In genomic region chr15:40098489-40099261, GRCh38 we compare ENCODE assay signal across 8 cellular contexts. TPM values are rescaled to one million over a fixed set of nuclear protein-coding genes. Genes with fewer than 3 reads are reported as not detected.
DNase-seq lines count a peak whose midpoint lies in the region; ATAC-seq and TF ChIP-seq lines count a peak whose summit lies in the region.

No MANE protein-coding gene starts in this region.

- peak overlapping the region; percentile 63 to 96 (median 82) for H3K4me3 Mint-ChIP-seq in IgD-negative memory B cell
- peak overlapping the region; percentile 74 for H3K4me3 Mint-ChIP-seq in activated T-helper 1 cell treated with anti-CD3 and anti-CD28 coated beads, Interleukin-12 subunit alpha, Interleukin-12 subunit beta, Interleukin-2, Interleukin-4 antibody, amounts not matched to agents 30 ng/mL and 10 ng/mL and 1 ng/mL, durations not matched to agents 14 hours and 24 hours and 36 hours

- TF ChIP-seq CTCF in PC-3 (conservative IDR thresholded peaks at IDR 0.05; ENCODE audit: low read depth, low read length) (no peak), fibroblast of the aortic adventitia (IDR thresholded peaks at IDR 0.05; ENCODE audit: insufficient read depth, low read length) (no peak)

- POLR2A ChIA-PET in PC-3 (lab: Charles Lee; ENCODE audit: unreplicated experiment): no interaction called here

- peak; percentile 95 for DNase-seq in Daoy (ENCODE audit: low read depth)
- peak; percentile 90 for DNase-seq in PC-3
- peak; percentile 72 for DNase-seq in activated T-helper 1 cell treated with anti-CD3 and anti-CD28 coated beads, Interleukin-12 subunit alpha, Interleukin-12 subunit beta, Interleukin-2, Interleukin-4 antibody, amounts not matched to agents 30 ng/mL and 10 ng/mL and 1 ng/mL, durations not matched to agents 14 hours and 24 hours and 36 hours (ENCODE audit: low spot score)
- peak; percentile 92 for DNase-seq in fibroblast of the aortic adventitia (ENCODE audit: low read depth)
- peak; percentile 70 for DNase-seq in non-pigmented ciliary epithelial cell (ENCODE audit: low read depth)

- H3K4me1 Mint-ChIP-seq in IgD-negative memory B cell: peaks cover 56 to 84% (median 78%) of the 10 kb centered on the region in 3 donors
- H3K4me1 Mint-ChIP-seq in activated T-helper 1 cell treated with anti-CD3 and anti-CD28 coated beads, Interleukin-12 subunit alpha, Interleukin-12 subunit beta, Interleukin-2, Interleukin-4 antibody, amounts not matched to agents 30 ng/mL and 10 ng/mL and 1 ng/mL, durations not matched to agents 14 hours and 24 hours and 36 hours (ENCODE audit: low read depth): peaks cover 87% of the 10 kb centered on the region

- peak overlapping the region; percentile 88 to 99 (median 98) for H3K27ac Mint-ChIP-seq in IgD-negative memory B cell
- peak overlapping the region; percentile 99 for H3K27ac Mint-ChIP-seq in activated T-helper 1 cell treated with anti-CD3 and anti-CD28 coated beads, Interleukin-12 subunit alpha, Interleukin-12 subunit beta, Interleukin-2, Interleukin-4 antibody, amounts not matched to agents 30 ng/mL and 10 ng/mL and 1 ng/mL, durations not matched to agents 14 hours and 24 hours and 36 hours

- H3K27me3 Mint-ChIP-seq in IgD-negative memory B cell: no peaks in the 10 kb centered on the region
- H3K27me3 Mint-ChIP-seq in activated T-helper 1 cell treated with anti-CD3 and anti-CD28 coated beads, Interleukin-12 subunit alpha, Interleukin-12 subunit beta, Interleukin-2, Interleukin-4 antibody, amounts not matched to agents 30 ng/mL and 10 ng/mL and 1 ng/mL, durations not matched to agents 14 hours and 24 hours and 36 hours (ENCODE audit: insufficient read depth): peaks cover 2% of the 10 kb centered on the region

- peak overlapping the region; percentile 83 for H3K4me2 ChIP-seq in PC-3 (ENCODE audit: low read length)

- TSS peak; percentile 87 for BruUV-seq in PC-3 (replicated peaks; lab: Mats Ljungman, UMichigan)

- H3K9me3 ChIP-seq in PC-3 (ENCODE audit: low read length): no peaks in the 10 kb centered on the region
- H3K9me3 ChIP-seq in thymus (ENCODE audit: control insufficient read depth): no peaks in the 10 kb centered on the region

- intact Hi-C loops in PC-3 (cut with micrococcal nuclease): loop anchor here (1.0 to 2.0 kb wide), 2 partner anchors 18 to 29 kb away; no protein-coding TSS in a partner anchor
- intact Hi-C loops in activated T-helper 1 cell treated with anti-CD3 and anti-CD28 coated beads, Interleukin-12 subunit alpha, Interleukin-12 subunit beta, Interleukin-2, Interleukin-4 antibody, amounts not matched to agents 30 ng/mL and 10 ng/mL and 1 ng/mL, durations not matched to agents 14 hours and 24 hours and 36 hours (cut with micrococcal nuclease): loop anchor here (1.0 to 5.0 kb wide), 7 partner anchors 11 to 466 kb away; partner anchors contain the start of gene BUB1B

- H3K27me3 ChIP-seq in PC-3 (ENCODE audit: low read length): no peaks in the 10 kb centered on the region
- H3K27me3 ChIP-seq in thymus (ENCODE audit: control insufficient read depth, insufficient read depth): no peaks in the 10 kb centered on the region

- H3K36me3 ChIP-seq in PC-3 (ENCODE audit: low read depth, low read length) (no peaks in the 10 kb centered on the region), thymus (ENCODE audit: control insufficient read depth, insufficient read depth) (peaks cover 77% of the 10 kb centered on the region)

- no peaks in the 10 kb centered on the region for H3K79me2 ChIP-seq in PC-3 (ENCODE audit: low read length)

- no peaks in the 10 kb centered on the region for H3K9me3 Mint-ChIP-seq in IgD-negative memory B cell
- no peaks in the 10 kb centered on the region for H3K9me3 Mint-ChIP-seq in activated T-helper 1 cell treated with anti-CD3 and anti-CD28 coated beads, Interleukin-12 subunit alpha, Interleukin-12 subunit beta, Interleukin-2, Interleukin-4 antibody, amounts not matched to agents 30 ng/mL and 10 ng/mL and 1 ng/mL, durations not matched to agents 14 hours and 24 hours and 36 hours

- H3K36me3 Mint-ChIP-seq in IgD-negative memory B cell: peaks cover 10% of the 10 kb centered on the region
- peaks cover 25% of the 10 kb centered on the region for H3K36me3 Mint-ChIP-seq in activated T-helper 1 cell treated with anti-CD3 and anti-CD28 coated beads, Interleukin-12 subunit alpha, Interleukin-12 subunit beta, Interleukin-2, Interleukin-4 antibody, amounts not matched to agents 30 ng/mL and 10 ng/mL and 1 ng/mL, durations not matched to agents 14 hours and 24 hours and 36 hours (ENCODE audit: low read depth)

- ATAC-seq in GM21737 (IDR thresholded peaks at IDR 0.05; ENCODE audit: unreplicated experiment) (peak; percentile 62), PC-3 (peak; percentile 88)

- H3F3A ChIP-seq in PC-3 (ENCODE audit: low read length, unreplicated experiment): no peaks in the 10 kb centered on the region

- CTCF ChIA-PET in PC-3 (lab: Charles Lee): interaction anchor here (0.5 to 0.8 kb wide), 6 partner anchors 51 to 142 kb away, joined by 3 to 6 read pairs (median 3); no protein-coding TSS in a partner anchor

- peak overlapping the region; percentile 92 for H3K27ac ChIP-seq in PC-3 (ENCODE audit: low read length)
- peak overlapping the region; percentile 93 for H3K27ac ChIP-seq in thymus (ENCODE audit: low read depth)

- H3K9me2 ChIP-seq in PC-3 (replicated peaks; ENCODE audit: low read length): no peaks in the 10 kb centered on the region

- H3K4me3 ChIP-seq in PC-3 (ENCODE audit: low read length) (peak overlapping the region; percentile 48; the same call in 1 of the 2 replicates), fibroblast of the aortic adventitia (ENCODE audit: low read depth, low read length) (no peak overlapping the region), thymus (ENCODE audit: low read length) (peak overlapping the region; percentile 48)

- H4K20me1 ChIP-seq in PC-3 (ENCODE audit: low read length): no peaks in the 10 kb centered on the region

- H3K4me1 ChIP-seq in PC-3 (ENCODE audit: insufficient read depth, low read length) (peaks cover 75% of the 10 kb centered on the region), thymus (ENCODE audit: control insufficient read depth, insufficient read depth, low read length) (peaks cover 80% of the 10 kb centered on the region)

- peak overlapping the region; percentile 82 for H3K9ac ChIP-seq in PC-3 (ENCODE audit: low read length)

- WGBS in thymus: 6% methylated on average over 12 of the region's 12 CpGs

- 0 out of 2 replicates have a peak overlapping the region, but pooled peaks have one; percentile 18 for H2AFZ ChIP-seq in PC-3 (ENCODE audit: low read length)

RNA-seq across cellular contexts. Expression of gene BMF, which starts 10.0 kb away (rescaled TPM):
- total RNA-seq in Daoy (2014; rRNA removed; shearing (Covaris generic)): 2.2 and 3.7 TPM in 2 replicates
- 5.8 TPM for polyA plus RNA-seq in IgD-negative memory B cell
- 0.95 and 5.2 TPM in 2 replicates for total RNA-seq in PC-3 (2014; rRNA removed)
- total RNA-seq in activated T-helper 1 cell treated with anti-CD3 and anti-CD28 coated beads, Interleukin-12 subunit alpha, Interleukin-12 subunit beta, Interleukin-2, Interleukin-4 antibody, amounts not matched to agents 30 ng/mL and 10 ng/mL and 1 ng/mL, durations not matched to agents 14 hours and 24 hours and 36 hours: 10.1 and 16.5 TPM in 2 replicates
- 2.3 and 10.6 TPM in 2 replicates for total RNA-seq in fibroblast of the aortic adventitia (ENCODE audit: low replicate concordance)
- 70.4 TPM for polyA plus RNA-seq in thymus

RNA-seq across cellular contexts. Expression of gene SRP14, which starts 59.7 kb away (rescaled TPM):
- 242 and 260 TPM in 2 replicates for total RNA-seq in Daoy (2014; rRNA removed; shearing (Covaris generic))
- polyA plus RNA-seq in IgD-negative memory B cell: 753 TPM
- total RNA-seq in PC-3 (2014; rRNA removed): 362 and 378 TPM in 2 replicates
- total RNA-seq in activated T-helper 1 cell treated with anti-CD3 and anti-CD28 coated beads, Interleukin-12 subunit alpha, Interleukin-12 subunit beta, Interleukin-2, Interleukin-4 antibody, amounts not matched to agents 30 ng/mL and 10 ng/mL and 1 ng/mL, durations not matched to agents 14 hours and 24 hours and 36 hours: 144 and 147 TPM in 2 replicates
- total RNA-seq in fibroblast of the aortic adventitia (ENCODE audit: low replicate concordance): 135 and 204 TPM in 2 replicates
- 522 TPM for polyA plus RNA-seq in thymus
